In the genomic region with DNA sequence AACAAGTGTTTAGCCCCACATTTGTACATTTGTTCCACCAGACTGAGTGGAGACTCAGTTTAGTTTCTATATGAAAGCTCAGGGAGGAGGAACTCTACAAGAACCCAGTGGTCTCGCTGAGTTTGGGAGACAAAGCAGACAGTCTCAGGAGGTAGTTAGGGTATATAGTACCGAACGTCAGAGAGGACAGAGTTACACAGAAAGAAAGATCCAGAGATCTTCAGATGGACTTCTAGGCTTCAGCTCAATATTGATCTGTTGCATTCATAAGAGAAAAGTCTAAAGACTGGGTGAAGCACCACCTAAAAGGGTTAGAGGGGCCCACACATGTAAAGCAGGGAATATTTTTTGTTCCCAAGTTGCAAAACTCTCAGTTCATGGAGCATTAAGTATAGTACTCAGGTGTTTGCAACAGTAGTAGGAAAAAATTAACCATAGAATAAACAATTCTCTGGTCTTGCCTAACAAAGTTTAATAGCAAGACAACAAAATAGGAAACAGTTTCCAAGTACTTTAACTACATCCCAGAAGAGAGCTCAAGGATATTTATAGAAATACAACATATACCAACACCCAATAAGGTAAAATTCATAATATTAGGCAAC, we compare ENCODE assay signal across 1 cellular context.
A peak's percentile ranks its signal among the peaks of the same experiment; 100 is the strongest.
TF ChIP-seq lines count a peak whose summit lies in the region.

No MANE protein-coding gene starts in this region.

TF ChIP-seq in HepG2, 621 proteins besides CTCF, POLR2A, EP300 and RAD21 (continued from another document and continues in another):
- TF ChIP-seq SNAPC2 (CRISPR knock-in tag; IDR thresholded peaks at IDR 0.05) (no peak), MAFK (conservative IDR thresholded peaks at IDR 0.05 in 1 of 2, IDR thresholded peaks at IDR 0.05 in 1 of 2; ENCODE audit: low read length in 2 of 2) (no peak), JUN (CRISPR knock-in tag; IDR thresholded peaks at IDR 0.05) (no peak), ZNF883 (CRISPR knock-in tag; IDR thresholded peaks at IDR 0.05; ENCODE audit: not compliant biosample characterization) (no peak), ZNF44 (CRISPR knock-in tag; IDR thresholded peaks at IDR 0.05) (peak; percentile 44; the same call in 1 of the 2 replicates), TRIM24 (CRISPR knock-in tag; IDR thresholded peaks at IDR 0.05) (no peak), POLR2G (IDR thresholded peaks at IDR 0.05; ENCODE audit: low read depth, low read length) (peak; percentile 67), ZFP36L1 (CRISPR knock-in tag; IDR thresholded peaks at IDR 0.05) (peak; percentile 65; the same call in 1 of the 2 replicates), NRL (CRISPR knock-in tag; IDR thresholded peaks at IDR 0.05; ENCODE audit: borderline replicate concordance) (no peak), ZSCAN9 (CRISPR knock-in tag; IDR thresholded peaks at IDR 0.05; ENCODE audit: borderline replicate concordance) (peak; percentile 84), ZNF180 (CRISPR knock-in tag; IDR thresholded peaks at IDR 0.05; ENCODE audit: borderline replicate concordance, low read depth) (no peak), ZSCAN12 (CRISPR knock-in tag; IDR thresholded peaks at IDR 0.05) (no peak), ZNF766 (CRISPR knock-in tag; IDR thresholded peaks at IDR 0.05; ENCODE audit: borderline replicate concordance) (no peak), ZSCAN21 (CRISPR knock-in tag; IDR thresholded peaks at IDR 0.05; ENCODE audit: borderline replicate concordance) (peak; percentile 32; the same call in 1 of the 2 replicates), CHD2 (IDR thresholded peaks at IDR 0.05; ENCODE audit: low read depth, low read length) (no peak), XRCC5 (optimal IDR thresholded peaks at IDR 0.05; ENCODE audit: low read length) (no peak), MTA1 (CRISPR knock-in tag; IDR thresholded peaks at IDR 0.05; ENCODE audit: borderline replicate concordance) (no peak), NFIC (IDR thresholded peaks at IDR 0.05; ENCODE audit: low read length) (peak; percentile 92), GABPB1 (CRISPR knock-in tag; IDR thresholded peaks at IDR 0.05) (no peak), MYC (CRISPR knock-in tag; IDR thresholded peaks at IDR 0.05; ENCODE audit: borderline replicate concordance) (no peak), ZNF282 (IDR thresholded peaks at IDR 0.05; ENCODE audit: partially characterized antibody) (no peak), CENPT (CRISPR knock-in tag; IDR thresholded peaks at IDR 0.05; ENCODE audit: low read depth) (no peak), RXRB (CRISPR knock-in tag; IDR thresholded peaks at IDR 0.05; ENCODE audit: borderline replicate concordance) (peak; percentile 82), ZNF225 (CRISPR knock-in tag; IDR thresholded peaks at IDR 0.05) (no peak), TBX2 (CRISPR knock-in tag; IDR thresholded peaks at IDR 0.05; ENCODE audit: borderline replicate concordance) (peak; percentile 75), GATA4 (IDR thresholded peaks at IDR 0.05; ENCODE audit: borderline replicate concordance, low read depth) (peak; percentile 88), ZNF337 (CRISPR knock-in tag; IDR thresholded peaks at IDR 0.05; ENCODE audit: borderline replicate concordance, low read depth) (no peak), SP5 (CRISPR knock-in tag; IDR thresholded peaks at IDR 0.05; ENCODE audit: borderline replicate concordance, low read depth) (peak; percentile 33; the same call in 1 of the 2 replicates), ZNF33A (CRISPR knock-in tag; IDR thresholded peaks at IDR 0.05; ENCODE audit: borderline replicate concordance) (no peak; the same call in 1 of the 2 replicates), ZNF17 (CRISPR knock-in tag; IDR thresholded peaks at IDR 0.05) (no peak), MXD4 (CRISPR knock-in tag; IDR thresholded peaks at IDR 0.05) (peak; percentile 72; the same call in 1 of the 2 replicates), ELF3 (CRISPR knock-in tag; IDR thresholded peaks at IDR 0.05) (peak; percentile 77), EED (CRISPR knock-in tag; IDR thresholded peaks at IDR 0.05) (no peak)
- TF ChIP-seq, protein P1, sequence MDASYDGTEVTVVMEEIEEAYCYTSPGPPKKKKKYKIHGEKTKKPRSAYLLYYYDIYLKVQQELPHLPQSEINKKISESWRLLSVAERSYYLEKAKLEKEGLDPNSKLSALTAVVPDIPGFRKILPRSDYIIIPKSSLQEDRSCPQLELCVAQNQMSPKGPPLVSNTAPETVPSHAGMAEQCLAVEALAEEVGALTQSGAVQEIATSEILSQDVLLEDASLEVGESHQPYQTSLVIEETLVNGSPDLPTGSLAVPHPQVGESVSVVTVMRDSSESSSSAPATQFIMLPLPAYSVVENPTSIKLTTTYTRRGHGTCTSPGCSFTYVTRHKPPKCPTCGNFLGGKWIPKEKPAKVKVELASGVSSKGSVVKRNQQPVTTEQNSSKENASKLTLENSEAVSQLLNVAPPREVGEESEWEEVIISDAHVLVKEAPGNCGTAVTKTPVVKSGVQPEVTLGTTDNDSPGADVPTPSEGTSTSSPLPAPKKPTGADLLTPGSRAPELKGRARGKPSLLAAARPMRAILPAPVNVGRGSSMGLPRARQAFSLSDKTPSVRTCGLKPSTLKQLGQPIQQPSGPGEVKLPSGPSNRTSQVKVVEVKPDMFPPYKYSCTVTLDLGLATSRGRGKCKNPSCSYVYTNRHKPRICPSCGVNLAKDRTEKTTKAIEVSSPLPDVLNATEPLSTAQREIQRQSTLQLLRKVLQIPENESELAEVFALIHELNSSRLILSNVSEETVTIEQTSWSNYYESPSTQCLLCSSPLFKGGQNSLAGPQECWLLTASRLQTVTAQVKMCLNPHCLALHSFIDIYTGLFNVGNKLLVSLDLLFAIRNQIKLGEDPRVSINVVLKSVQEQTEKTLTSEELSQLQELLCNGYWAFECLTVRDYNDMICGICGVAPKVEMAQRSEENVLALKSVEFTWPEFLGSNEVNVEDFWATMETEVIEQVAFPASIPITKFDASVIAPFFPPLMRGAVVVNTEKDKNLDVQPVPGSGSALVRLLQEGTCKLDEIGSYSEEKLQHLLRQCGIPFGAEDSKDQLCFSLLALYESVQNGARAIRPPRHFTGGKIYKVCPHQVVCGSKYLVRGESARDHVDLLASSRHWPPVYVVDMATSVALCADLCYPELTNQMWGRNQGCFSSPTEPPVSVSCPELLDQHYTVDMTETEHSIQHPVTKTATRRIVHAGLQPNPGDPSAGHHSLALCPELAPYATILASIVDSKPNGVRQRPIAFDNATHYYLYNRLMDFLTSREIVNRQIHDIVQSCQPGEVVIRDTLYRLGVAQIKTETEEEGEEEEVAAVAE (CRISPR knock-in tag; IDR thresholded peaks at IDR 0.05; ENCODE audit: borderline replicate concordance): no peak
- TF ChIP-seq, protein P2, sequence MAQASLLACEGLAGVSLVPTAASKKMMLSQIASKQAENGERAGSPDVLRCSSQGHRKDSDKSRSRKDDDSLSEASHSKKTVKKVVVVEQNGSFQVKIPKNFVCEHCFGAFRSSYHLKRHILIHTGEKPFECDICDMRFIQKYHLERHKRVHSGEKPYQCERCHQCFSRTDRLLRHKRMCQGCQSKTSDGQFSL (CRISPR knock-in tag; IDR thresholded peaks at IDR 0.05): no peak
- TF ChIP-seq, protein P3, sequence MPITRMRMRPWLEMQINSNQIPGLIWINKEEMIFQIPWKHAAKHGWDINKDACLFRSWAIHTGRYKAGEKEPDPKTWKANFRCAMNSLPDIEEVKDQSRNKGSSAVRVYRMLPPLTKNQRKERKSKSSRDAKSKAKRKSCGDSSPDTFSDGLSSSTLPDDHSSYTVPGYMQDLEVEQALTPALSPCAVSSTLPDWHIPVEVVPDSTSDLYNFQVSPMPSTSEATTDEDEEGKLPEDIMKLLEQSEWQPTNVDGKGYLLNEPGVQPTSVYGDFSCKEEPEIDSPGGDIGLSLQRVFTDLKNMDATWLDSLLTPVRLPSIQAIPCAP (CRISPR knock-in tag; IDR thresholded peaks at IDR 0.05; ENCODE audit: low read depth): no peak
- TF ChIP-seq, protein P4, sequence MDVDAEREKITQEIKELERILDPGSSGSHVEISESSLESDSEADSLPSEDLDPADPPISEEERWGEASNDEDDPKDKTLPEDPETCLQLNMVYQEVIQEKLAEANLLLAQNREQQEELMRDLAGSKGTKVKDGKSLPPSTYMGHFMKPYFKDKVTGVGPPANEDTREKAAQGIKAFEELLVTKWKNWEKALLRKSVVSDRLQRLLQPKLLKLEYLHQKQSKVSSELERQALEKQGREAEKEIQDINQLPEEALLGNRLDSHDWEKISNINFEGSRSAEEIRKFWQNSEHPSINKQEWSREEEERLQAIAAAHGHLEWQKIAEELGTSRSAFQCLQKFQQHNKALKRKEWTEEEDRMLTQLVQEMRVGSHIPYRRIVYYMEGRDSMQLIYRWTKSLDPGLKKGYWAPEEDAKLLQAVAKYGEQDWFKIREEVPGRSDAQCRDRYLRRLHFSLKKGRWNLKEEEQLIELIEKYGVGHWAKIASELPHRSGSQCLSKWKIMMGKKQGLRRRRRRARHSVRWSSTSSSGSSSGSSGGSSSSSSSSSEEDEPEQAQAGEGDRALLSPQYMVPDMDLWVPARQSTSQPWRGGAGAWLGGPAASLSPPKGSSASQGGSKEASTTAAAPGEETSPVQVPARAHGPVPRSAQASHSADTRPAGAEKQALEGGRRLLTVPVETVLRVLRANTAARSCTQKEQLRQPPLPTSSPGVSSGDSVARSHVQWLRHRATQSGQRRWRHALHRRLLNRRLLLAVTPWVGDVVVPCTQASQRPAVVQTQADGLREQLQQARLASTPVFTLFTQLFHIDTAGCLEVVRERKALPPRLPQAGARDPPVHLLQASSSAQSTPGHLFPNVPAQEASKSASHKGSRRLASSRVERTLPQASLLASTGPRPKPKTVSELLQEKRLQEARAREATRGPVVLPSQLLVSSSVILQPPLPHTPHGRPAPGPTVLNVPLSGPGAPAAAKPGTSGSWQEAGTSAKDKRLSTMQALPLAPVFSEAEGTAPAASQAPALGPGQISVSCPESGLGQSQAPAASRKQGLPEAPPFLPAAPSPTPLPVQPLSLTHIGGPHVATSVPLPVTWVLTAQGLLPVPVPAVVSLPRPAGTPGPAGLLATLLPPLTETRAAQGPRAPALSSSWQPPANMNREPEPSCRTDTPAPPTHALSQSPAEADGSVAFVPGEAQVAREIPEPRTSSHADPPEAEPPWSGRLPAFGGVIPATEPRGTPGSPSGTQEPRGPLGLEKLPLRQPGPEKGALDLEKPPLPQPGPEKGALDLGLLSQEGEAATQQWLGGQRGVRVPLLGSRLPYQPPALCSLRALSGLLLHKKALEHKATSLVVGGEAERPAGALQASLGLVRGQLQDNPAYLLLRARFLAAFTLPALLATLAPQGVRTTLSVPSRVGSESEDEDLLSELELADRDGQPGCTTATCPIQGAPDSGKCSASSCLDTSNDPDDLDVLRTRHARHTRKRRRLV (CRISPR knock-in tag; IDR thresholded peaks at IDR 0.05): no peak; the same call in 1 of the 2 replicates
- TF ChIP-seq, protein P5, sequence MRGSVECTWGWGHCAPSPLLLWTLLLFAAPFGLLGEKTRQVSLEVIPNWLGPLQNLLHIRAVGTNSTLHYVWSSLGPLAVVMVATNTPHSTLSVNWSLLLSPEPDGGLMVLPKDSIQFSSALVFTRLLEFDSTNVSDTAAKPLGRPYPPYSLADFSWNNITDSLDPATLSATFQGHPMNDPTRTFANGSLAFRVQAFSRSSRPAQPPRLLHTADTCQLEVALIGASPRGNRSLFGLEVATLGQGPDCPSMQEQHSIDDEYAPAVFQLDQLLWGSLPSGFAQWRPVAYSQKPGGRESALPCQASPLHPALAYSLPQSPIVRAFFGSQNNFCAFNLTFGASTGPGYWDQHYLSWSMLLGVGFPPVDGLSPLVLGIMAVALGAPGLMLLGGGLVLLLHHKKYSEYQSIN (CRISPR knock-in tag; IDR thresholded peaks at IDR 0.05; ENCODE audit: borderline replicate concordance): no peak
- TF ChIP-seq, protein P6, sequence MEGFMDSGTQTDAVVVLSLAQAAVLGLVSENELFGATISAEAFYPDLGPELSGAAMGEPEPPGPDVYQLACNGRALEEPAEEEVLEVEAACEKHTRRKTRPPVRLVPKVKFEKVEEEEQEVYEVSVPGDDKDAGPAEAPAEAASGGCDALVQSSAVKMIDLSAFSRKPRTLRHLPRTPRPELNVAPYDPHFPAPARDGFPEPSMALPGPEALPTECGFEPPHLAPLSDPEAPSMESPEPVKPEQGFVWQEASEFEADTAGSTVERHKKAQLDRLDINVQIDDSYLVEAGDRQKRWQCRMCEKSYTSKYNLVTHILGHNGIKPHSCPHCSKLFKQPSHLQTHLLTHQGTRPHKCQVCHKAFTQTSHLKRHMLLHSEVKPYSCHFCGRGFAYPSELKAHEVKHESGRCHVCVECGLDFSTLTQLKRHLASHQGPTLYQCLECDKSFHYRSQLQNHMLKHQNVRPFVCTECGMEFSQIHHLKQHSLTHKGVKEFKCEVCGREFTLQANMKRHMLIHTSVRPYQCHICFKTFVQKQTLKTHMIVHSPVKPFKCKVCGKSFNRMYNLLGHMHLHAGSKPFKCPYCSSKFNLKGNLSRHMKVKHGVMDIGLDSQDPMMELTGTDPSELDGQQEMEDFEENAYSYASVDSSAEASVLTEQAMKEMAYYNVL (CRISPR knock-in tag; IDR thresholded peaks at IDR 0.05; ENCODE audit: borderline replicate concordance): peak; percentile 68; the same call in 1 of the 2 replicates
- TF ChIP-seq, protein P7, sequence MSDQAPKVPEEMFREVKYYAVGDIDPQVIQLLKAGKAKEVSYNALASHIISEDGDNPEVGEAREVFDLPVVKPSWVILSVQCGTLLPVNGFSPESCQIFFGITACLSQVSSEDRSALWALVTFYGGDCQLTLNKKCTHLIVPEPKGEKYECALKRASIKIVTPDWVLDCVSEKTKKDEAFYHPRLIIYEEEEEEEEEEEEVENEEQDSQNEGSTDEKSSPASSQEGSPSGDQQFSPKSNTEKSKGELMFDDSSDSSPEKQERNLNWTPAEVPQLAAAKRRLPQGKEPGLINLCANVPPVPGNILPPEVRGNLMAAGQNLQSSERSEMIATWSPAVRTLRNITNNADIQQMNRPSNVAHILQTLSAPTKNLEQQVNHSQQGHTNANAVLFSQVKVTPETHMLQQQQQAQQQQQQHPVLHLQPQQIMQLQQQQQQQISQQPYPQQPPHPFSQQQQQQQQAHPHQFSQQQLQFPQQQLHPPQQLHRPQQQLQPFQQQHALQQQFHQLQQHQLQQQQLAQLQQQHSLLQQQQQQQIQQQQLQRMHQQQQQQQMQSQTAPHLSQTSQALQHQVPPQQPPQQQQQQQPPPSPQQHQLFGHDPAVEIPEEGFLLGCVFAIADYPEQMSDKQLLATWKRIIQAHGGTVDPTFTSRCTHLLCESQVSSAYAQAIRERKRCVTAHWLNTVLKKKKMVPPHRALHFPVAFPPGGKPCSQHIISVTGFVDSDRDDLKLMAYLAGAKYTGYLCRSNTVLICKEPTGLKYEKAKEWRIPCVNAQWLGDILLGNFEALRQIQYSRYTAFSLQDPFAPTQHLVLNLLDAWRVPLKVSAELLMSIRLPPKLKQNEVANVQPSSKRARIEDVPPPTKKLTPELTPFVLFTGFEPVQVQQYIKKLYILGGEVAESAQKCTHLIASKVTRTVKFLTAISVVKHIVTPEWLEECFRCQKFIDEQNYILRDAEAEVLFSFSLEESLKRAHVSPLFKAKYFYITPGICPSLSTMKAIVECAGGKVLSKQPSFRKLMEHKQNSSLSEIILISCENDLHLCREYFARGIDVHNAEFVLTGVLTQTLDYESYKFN (CRISPR knock-in tag; conservative IDR thresholded peaks at IDR 0.05): peak; percentile 96
- TF ChIP-seq, protein P8, sequence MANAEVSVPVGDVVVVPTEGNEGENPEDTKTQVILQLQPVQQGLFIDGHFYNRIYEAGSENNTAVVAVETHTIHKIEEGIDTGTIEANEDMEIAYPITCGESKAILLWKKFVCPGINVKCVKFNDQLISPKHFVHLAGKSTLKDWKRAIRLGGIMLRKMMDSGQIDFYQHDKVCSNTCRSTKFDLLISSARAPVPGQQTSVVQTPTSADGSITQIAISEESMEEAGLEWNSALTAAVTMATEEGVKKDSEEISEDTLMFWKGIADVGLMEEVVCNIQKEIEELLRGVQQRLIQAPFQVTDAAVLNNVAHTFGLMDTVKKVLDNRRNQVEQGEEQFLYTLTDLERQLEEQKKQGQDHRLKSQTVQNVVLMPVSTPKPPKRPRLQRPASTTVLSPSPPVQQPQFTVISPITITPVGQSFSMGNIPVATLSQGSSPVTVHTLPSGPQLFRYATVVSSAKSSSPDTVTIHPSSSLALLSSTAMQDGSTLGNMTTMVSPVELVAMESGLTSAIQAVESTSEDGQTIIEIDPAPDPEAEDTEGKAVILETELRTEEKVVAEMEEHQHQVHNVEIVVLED (CRISPR knock-in tag; IDR thresholded peaks at IDR 0.05; ENCODE audit: borderline replicate concordance): no peak
